ENCODE assay signal across 8 cellular contexts in the genomic region with DNA sequence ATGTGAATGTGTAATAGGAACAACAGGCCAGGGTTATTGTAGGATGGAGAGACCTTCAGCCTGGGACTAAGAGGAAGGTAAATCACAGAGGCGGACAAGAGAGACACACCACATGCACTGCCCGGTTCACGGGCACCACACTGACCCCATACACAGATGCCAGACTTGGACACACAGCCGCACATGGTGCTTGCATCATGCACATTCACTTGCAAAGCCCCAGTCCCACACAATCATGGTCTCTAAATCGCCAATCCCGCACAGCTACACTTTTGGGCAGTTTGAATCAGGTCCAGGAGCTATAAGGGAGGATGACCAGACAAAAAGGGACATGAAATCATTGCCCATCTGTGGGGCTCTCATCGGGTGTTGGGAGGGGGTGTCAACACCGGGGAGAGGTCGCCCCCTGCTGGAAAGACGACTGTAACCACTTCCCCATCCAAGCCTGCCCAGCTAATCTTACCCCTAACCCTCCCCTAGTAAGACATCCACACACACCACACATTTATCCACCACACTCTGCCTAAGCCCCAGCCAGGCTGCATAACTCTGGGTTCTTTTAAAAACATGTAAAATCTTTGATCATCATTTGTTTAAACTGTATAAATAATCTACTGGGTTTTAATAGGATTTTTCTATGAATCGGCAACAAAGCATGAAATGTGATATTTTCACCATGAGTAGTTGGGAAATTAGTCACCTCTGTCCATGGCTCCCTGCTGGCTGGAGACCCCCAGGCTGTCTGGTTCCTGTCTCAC.
DNase-seq lines count a peak whose midpoint lies in the region; ATAC-seq and FAIRE-seq lines count a peak whose summit lies in the region.

No MANE protein-coding gene starts in this region.

- peak; percentile 66 for FAIRE-seq in GM18507 (lab: Jason Lieb, UNC)

- intact Hi-C loops in head of caudate nucleus (cut with DNase I) = no loop called here

- ATAC-seq in GM18498 (IDR thresholded peaks at IDR 0.05; ENCODE audit: unreplicated experiment) = no peak
- ATAC-seq in GM21367 (IDR thresholded peaks at IDR 0.05; ENCODE audit: unreplicated experiment) = no peak

- peak; percentile 31 to 47 for DNase-seq in AML-193 (lab: John Stamatoyannopoulos, UW)
- peak; percentile 44 for DNase-seq in GM18507 (ENCODE audit: extremely low spot score, insufficient read length, low read depth)
- peak; percentile 52 for DNase-seq in NOMO-1 treated with DMSO at 0.1 percent for 48 hours (lab: John Stamatoyannopoulos, UW; ENCODE audit: unreplicated experiment)
- peak; percentile 52 for DNase-seq in activated T-cell treated with anti-CD3 and anti-CD28 coated beads, Interleukin-2, amount 50 U/mL, for 1 hour
- DNase-seq in head of caudate nucleus = peak in 38 of 42 donors; percentile 9 to 75 (median 50)
- peak; percentile 74 to 83 for DNase-seq in stimulated activated CD4-positive, alpha-beta T cell treated with anti-CD3 and anti-CD28 coated beads, Interleukin-2, amount 100 ng/mL, for 24 hours
